11 cellular contexts compared by ENCODE assay signal in the genomic region with DNA sequence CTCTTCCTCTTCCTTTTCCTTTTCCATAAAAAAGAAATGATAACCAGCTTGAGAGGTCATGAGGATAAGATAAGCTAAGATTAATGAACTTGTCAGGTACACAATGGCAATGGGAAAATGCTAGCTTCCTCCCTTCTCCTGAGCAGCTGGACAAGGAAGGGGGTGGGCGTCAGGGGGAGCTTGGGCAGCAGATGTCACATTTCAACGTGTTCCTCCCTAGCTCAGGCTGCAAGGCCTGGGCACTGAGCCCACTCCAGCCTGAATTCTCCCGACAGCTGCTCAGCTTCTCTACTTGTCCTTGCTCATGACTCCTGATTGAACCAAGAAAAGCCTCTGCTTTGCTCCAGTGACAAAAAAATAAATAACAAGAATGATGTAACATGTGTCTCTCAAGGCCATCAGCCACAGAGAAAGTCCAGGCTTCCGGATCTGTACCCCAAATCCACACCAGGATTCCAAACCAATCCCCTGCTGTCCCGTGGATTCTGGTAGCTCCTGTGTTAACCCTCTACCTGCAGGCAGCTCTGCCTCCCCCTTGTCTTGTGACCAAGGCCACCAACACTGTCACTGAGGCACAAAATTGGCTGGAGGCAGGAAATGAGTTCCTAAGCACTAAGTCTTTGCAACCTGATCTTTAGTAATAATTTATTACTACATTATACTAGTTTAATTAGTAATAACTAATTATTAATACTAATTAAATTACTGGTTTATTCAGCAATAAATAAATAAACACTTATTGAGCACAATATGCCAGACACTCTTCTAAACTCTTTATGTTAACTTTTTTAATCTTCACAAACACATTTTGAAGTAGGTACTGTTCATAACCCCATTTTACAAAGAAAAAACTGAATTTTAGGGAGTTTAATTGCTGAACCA.
DNase-seq lines count a peak whose midpoint lies in the region; ATAC-seq, FAIRE-seq and TF ChIP-seq lines count a peak whose summit lies in the region.
"Had no signal": no experiment of that assay in that cellular context is flagged by ENCODE, and none has a peak within 500 bp of the region (broad histone marks: within the 10 kb centered on the region; RNA-seq: fewer than 3 reads in every experiment).

No MANE protein-coding gene starts in this region.

- DNase-seq in NCI-H2227 (lab: John Stamatoyannopoulos, UW; ENCODE audit: unreplicated experiment) (peak; percentile 27), NCI-H2227 treated with DMSO at 0.1 percent for 48 hours (lab: John Stamatoyannopoulos, UW) (no peak), astrocyte (ENCODE audit: low read depth) (peak; percentile 87), left lobe of liver (ENCODE audit: low spot score) (no peak), upper lobe of right lung (peak; percentile 66), NOMO-1 treated with DMSO at 0.1 percent for 48 hours (lab: John Stamatoyannopoulos, UW; ENCODE audit: unreplicated experiment) (no peak)
- DNase-seq: activated CD8-positive, alpha-beta memory T cell treated with anti-CD3 and anti-CD28 coated beads for 24 hours; naive B cell; NCI-H2107 had no signal

- ATAC-seq in left lobe of liver (peak; percentile 47), upper lobe of right lung (peak; percentile 73), HG02610 (IDR thresholded peaks at IDR 0.05; ENCODE audit: unreplicated experiment) (no peak), HG02642 (IDR thresholded peaks at IDR 0.05; ENCODE audit: poor library complexity, unreplicated experiment) (no peak)

- H3K27ac Mint-ChIP-seq in astrocyte (ENCODE audit: unreplicated experiment) = peak overlapping the region; percentile 34
- H3K27ac Mint-ChIP-seq: naive B cell had no signal

- no peaks in the 10 kb centered on the region for H3K27me3 Mint-ChIP-seq in astrocyte (ENCODE audit: low read depth, unreplicated experiment)

- H3K27me3 ChIP-seq in astrocyte (ENCODE audit: insufficient read depth, low read length) = no peaks in the 10 kb centered on the region
- no peaks in the 10 kb centered on the region for H3K27me3 ChIP-seq in upper lobe of right lung

- peak overlapping the region; percentile 85 for H3K9ac ChIP-seq in astrocyte (ENCODE audit: low read length)

- H3K4me2 ChIP-seq in astrocyte (ENCODE audit: low read length) = peak overlapping the region; percentile 18

- H3K4me1 ChIP-seq in astrocyte (ENCODE audit: insufficient read depth, low read length) (peaks cover 61% of the 10 kb centered on the region), upper lobe of right lung (peaks cover 31% of the 10 kb centered on the region)

- H2AFZ ChIP-seq in astrocyte (ENCODE audit: low read depth, low read length) = no peak overlapping the region

- H3K36me3 ChIP-seq in astrocyte (ENCODE audit: insufficient read depth, low read length) (no peaks in the 10 kb centered on the region), upper lobe of right lung (no peaks in the 10 kb centered on the region)

- H3K79me2 ChIP-seq in astrocyte (ENCODE audit: insufficient read depth, low read length) = no peaks in the 10 kb centered on the region

- no peak overlapping the region for H3K4me3 Mint-ChIP-seq in astrocyte (ENCODE audit: unreplicated experiment)
- H3K4me3 Mint-ChIP-seq: naive B cell had no signal

- peaks cover 2% of the 10 kb centered on the region for H3K36me3 Mint-ChIP-seq in astrocyte (ENCODE audit: low read depth, unreplicated experiment)
- H3K36me3 Mint-ChIP-seq: naive B cell had no signal

- H4K20me1 ChIP-seq in astrocyte (ENCODE audit: insufficient read depth, low read length) = no peaks in the 10 kb centered on the region

- H3K27ac ChIP-seq in astrocyte (ENCODE audit: low read depth, low read length) (peak overlapping the region; percentile 99), upper lobe of right lung (no peak overlapping the region)

- intact Hi-C loops in upper lobe of right lung (cut with DNase I) = no loop called here

- H3K9me3 Mint-ChIP-seq in astrocyte (ENCODE audit: unreplicated experiment) = peaks cover 3% of the 10 kb centered on the region

- TF ChIP-seq CTCF in astrocyte (IDR thresholded peaks at IDR 0.05; ENCODE audit: insufficient read depth, low read depth, low read length) (no peak), upper lobe of right lung (IDR thresholded peaks at IDR 0.05) (no peak)

- H3K4me3 ChIP-seq in astrocyte (ENCODE audit: insufficient read depth, low read depth, low read length) (no peak overlapping the region), upper lobe of right lung (no peak overlapping the region)

- H3K9me3 ChIP-seq in astrocyte (ENCODE audit: insufficient read depth, low read depth, low read length) (no peaks in the 10 kb centered on the region), upper lobe of right lung (no peaks in the 10 kb centered on the region)

- FAIRE-seq in astrocyte (lab: Jason Lieb, UNC) = no peak

- H3K4me1 Mint-ChIP-seq in astrocyte (ENCODE audit: low read depth, unreplicated experiment) = peaks cover 65% of the 10 kb centered on the region
- H3K4me1 Mint-ChIP-seq: naive B cell had no signal

Comparison
In these comparisons a context has a peak if more than half of its experiments do, and no peak if none do; other contexts are left out.
1. DNase-seq: peak in NCI-H2227 (single experiment), astrocyte (single experiment) and upper lobe of right lung (single experiment); none in NCI-H2227 treated with DMSO at 0.1 percent for 48 hours (single experiment), left lobe of liver (single experiment) and NOMO-1 treated with DMSO at 0.1 percent for 48 hours (single experiment).
2. ATAC-seq: peak in left lobe of liver (single experiment) and upper lobe of right lung (single experiment); none in HG02610 (single experiment) and HG02642 (single experiment).